In the genomic region with DNA sequence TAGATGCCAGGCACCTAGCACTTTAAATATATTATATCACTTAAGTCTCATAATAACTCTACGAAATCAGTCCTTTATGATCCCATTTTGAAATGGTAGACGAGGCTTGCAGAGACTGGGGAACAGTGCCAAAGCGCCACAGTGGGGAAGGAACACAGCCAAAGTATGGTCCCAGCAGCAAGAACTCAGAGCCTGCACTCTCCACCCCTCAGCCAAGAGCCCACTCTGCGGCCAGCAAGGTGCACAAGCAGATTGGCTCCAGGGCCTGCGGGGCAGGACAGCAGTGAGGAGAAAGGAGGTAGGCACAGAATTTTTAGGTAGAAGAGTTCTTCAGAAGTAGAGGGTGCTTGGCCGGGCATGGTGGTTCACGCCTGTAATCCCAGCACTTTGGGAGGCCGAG, we compare ENCODE assay signal across 1 cellular context.
TF ChIP-seq lines count a peak whose summit lies in the region.

No MANE protein-coding gene starts in this region.

TF ChIP-seq in IMR-90, 13 proteins besides CTCF, POLR2A, EP300 and RAD21 (continued from another document):
- no peak for TF ChIP-seq USF2 (IDR thresholded peaks at IDR 0.05; ENCODE audit: low read depth, low read length)
- no peak for TF ChIP-seq BHLHE40 (IDR thresholded peaks at IDR 0.05; ENCODE audit: low read depth, low read length)
- TF ChIP-seq FOS (IDR thresholded peaks at IDR 0.05; ENCODE audit: low read depth, low read length): no peak
- TF ChIP-seq MAFK (IDR thresholded peaks at IDR 0.05; ENCODE audit: low read depth, low read length): no peak
- TF ChIP-seq MXI1 (IDR thresholded peaks at IDR 0.05; ENCODE audit: borderline replicate concordance, low read depth, low read length): no peak
- TF ChIP-seq RCOR1 (IDR thresholded peaks at IDR 0.05; ENCODE audit: insufficient replicate concordance, low read length): no peak
- TF ChIP-seq, protein P1, sequence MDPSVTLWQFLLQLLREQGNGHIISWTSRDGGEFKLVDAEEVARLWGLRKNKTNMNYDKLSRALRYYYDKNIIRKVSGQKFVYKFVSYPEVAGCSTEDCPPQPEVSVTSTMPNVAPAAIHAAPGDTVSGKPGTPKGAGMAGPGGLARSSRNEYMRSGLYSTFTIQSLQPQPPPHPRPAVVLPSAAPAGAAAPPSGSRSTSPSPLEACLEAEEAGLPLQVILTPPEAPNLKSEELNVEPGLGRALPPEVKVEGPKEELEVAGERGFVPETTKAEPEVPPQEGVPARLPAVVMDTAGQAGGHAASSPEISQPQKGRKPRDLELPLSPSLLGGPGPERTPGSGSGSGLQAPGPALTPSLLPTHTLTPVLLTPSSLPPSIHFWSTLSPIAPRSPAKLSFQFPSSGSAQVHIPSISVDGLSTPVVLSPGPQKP (IDR thresholded peaks at IDR 0.05; ENCODE audit: borderline replicate concordance, low read depth, low read length): no peak
- TF ChIP-seq RFX5 (IDR thresholded peaks at IDR 0.05; ENCODE audit: low read depth, low read length): no peak
- no peak for TF ChIP-seq SMC3 (IDR thresholded peaks at IDR 0.05; ENCODE audit: low read depth, low read length)
- TF ChIP-seq MAZ (IDR thresholded peaks at IDR 0.05; ENCODE audit: borderline replicate concordance, low read depth, low read length): no peak
